Comparison of ENCODE assay signal across 8 cellular contexts in genomic region chr1:101288491-101288944, GRCh38. TPM values are rescaled to one million over a fixed set of nuclear protein-coding genes. Genes with fewer than 3 reads are reported as not detected.
A peak's percentile ranks its signal among the peaks of the same experiment; 100 is the strongest.
DNase-seq lines count a peak whose midpoint lies in the region; ATAC-seq and TF ChIP-seq lines count a peak whose summit lies in the region.

No MANE protein-coding gene starts in this region.

- no peaks in the 10 kb centered on the region for H3K9me3 ChIP-seq in SK-N-MC (ENCODE audit: low read depth, low read length)
- H3K9me3 ChIP-seq in psoas muscle: no peaks in the 10 kb centered on the region

- H3K4me1 Mint-ChIP-seq in activated naive CD8-positive, alpha-beta T cell treated with anti-CD3 and anti-CD28 coated beads for 36 hours: peaks cover 82% of the 10 kb centered on the region

- H3K27me3 Mint-ChIP-seq in activated naive CD8-positive, alpha-beta T cell treated with anti-CD3 and anti-CD28 coated beads for 36 hours: peaks cover 1% of the 10 kb centered on the region

- H3K27ac ChIP-seq in SK-N-MC (no peak overlapping the region), psoas muscle (no peak overlapping the region)

- H3K4me3 ChIP-seq in LNCaP clone FGC (ENCODE audit: low read depth, low read length) (no peak overlapping the region), SK-N-MC (no peak overlapping the region), psoas muscle (no peak overlapping the region)

- peaks cover 14% of the 10 kb centered on the region for H3K36me3 Mint-ChIP-seq in activated naive CD8-positive, alpha-beta T cell treated with anti-CD3 and anti-CD28 coated beads for 36 hours

- no peaks in the 10 kb centered on the region for H3K4me1 ChIP-seq in psoas muscle

- intact Hi-C loops in head of caudate nucleus (cut with DNase I): loop anchor here (10.0 kb wide), 1 partner anchor 364 kb away; no protein-coding TSS in a partner anchor
- intact Hi-C loops in psoas muscle (cut with DNase I): loop anchor here in 1 of 2 donors (5.0 kb wide), 1 partner anchor 366 kb away; no protein-coding TSS in a partner anchor

- H3K9me3 Mint-ChIP-seq in activated naive CD8-positive, alpha-beta T cell treated with anti-CD3 and anti-CD28 coated beads for 36 hours: peaks cover 5% of the 10 kb centered on the region

- H3K36me3 ChIP-seq in SK-N-MC (ENCODE audit: insufficient read depth, low read length): no peaks in the 10 kb centered on the region
- no peaks in the 10 kb centered on the region for H3K36me3 ChIP-seq in psoas muscle (ENCODE audit: insufficient read depth in 1 of 2, low read depth in 1 of 2)

- no peaks in the 10 kb centered on the region for H3K27me3 ChIP-seq in psoas muscle (ENCODE audit: insufficient read depth in 3 of 3, low read length in 2 of 3)

- TF ChIP-seq CTCF in LNCaP clone FGC (IDR thresholded peaks at IDR 0.05; ENCODE audit: control insufficient read depth, extremely low read depth, insufficient read depth) (peak; percentile 82), psoas muscle (IDR thresholded peaks at IDR 0.05) (peak; percentile 91)

- H3K27ac Mint-ChIP-seq in activated naive CD8-positive, alpha-beta T cell treated with anti-CD3 and anti-CD28 coated beads for 36 hours: peak overlapping the region; percentile 70

- ATAC-seq in GM21526 (IDR thresholded peaks at IDR 0.05; ENCODE audit: low FRiP score, unreplicated experiment) (peak; percentile 44), psoas muscle (peak; percentile 68 to 89 (median 74)), GM19328 (IDR thresholded peaks at IDR 0.05; ENCODE audit: unreplicated experiment) (no peak)

- H3K9ac ChIP-seq in SK-N-MC (ENCODE audit: insufficient read length): no peak overlapping the region

- peak; percentile 99 for DNase-seq in DMS53 (lab: John Stamatoyannopoulos, UW)
- DNase-seq in LNCaP clone FGC (ENCODE audit: low read depth): peak; percentile 94
- DNase-seq in SK-N-MC (ENCODE audit: low read depth, low spot score): peak; percentile 61
- peak; percentile 46 for DNase-seq in activated naive CD8-positive, alpha-beta T cell treated with anti-CD3 and anti-CD28 coated beads for 36 hours
- DNase-seq in head of caudate nucleus: peak; percentile 12 to 84 (median 67)
- peak in 1 of 2 donors; percentile 27 for DNase-seq in psoas muscle

- 53 to 60% (median 55%) methylated on average over 4 of the region's 4 CpGs for WGBS in psoas muscle, 3 donors

- H3K4me3 Mint-ChIP-seq in activated naive CD8-positive, alpha-beta T cell treated with anti-CD3 and anti-CD28 coated beads for 36 hours: no peak overlapping the region

RNA-seq across cellular contexts. Expression of gene S1PR1, which starts 51.7 kb away (rescaled TPM):
- total RNA-seq in activated naive CD8-positive, alpha-beta T cell treated with anti-CD3 and anti-CD28 coated beads for 36 hours: 10 to 100 TPM; 72.6 to 75.9 TPM
- 10 to 100 TPM; 22.3 to 35.7 (median 25.0) TPM for total RNA-seq in psoas muscle
- polyA plus RNA-seq in psoas muscle: 10 to 100 TPM; 21.9 to 26.6 (median 25.8) TPM
